ENCODE assay signal across 1 cellular context in genomic region chr13:113022391-113023216, GRCh38.
TF ChIP-seq lines count a peak whose summit lies in the region.

No MANE protein-coding gene starts in this region.

TF ChIP-seq in HepG2, 621 proteins besides CTCF, POLR2A, EP300 and RAD21 (continued from another document and continues in another):
- TF ChIP-seq ZNF580 (CRISPR knock-in tag; IDR thresholded peaks at IDR 0.05; ENCODE audit: borderline replicate concordance, low read depth) (peak; percentile 50; the same call in 1 of the 2 replicates), HDAC1 (CRISPR knock-in tag; IDR thresholded peaks at IDR 0.05) (peak; percentile 83), THYN1 (CRISPR knock-in tag; IDR thresholded peaks at IDR 0.05; ENCODE audit: borderline replicate concordance, low read depth) (no peak), ONECUT2 (CRISPR knock-in tag; IDR thresholded peaks at IDR 0.05) (peak; percentile 51; the same call in 1 of the 2 replicates), ZNF124 (CRISPR knock-in tag; IDR thresholded peaks at IDR 0.05) (peak; percentile 74; the same call in 1 of the 2 replicates), PRDM10 (CRISPR knock-in tag; IDR thresholded peaks at IDR 0.05; ENCODE audit: low read depth) (0 out of 2 replicates have a peak, but pooled peaks have one; percentile 38), ZNF543 (CRISPR knock-in tag; IDR thresholded peaks at IDR 0.05) (no peak), TOE1 (CRISPR knock-in tag; IDR thresholded peaks at IDR 0.05) (no peak), HMGXB3 (CRISPR knock-in tag; IDR thresholded peaks at IDR 0.05; ENCODE audit: borderline replicate concordance) (0 out of 2 replicates have a peak, but pooled peaks have one; percentile 14), ARID4A (CRISPR knock-in tag; IDR thresholded peaks at IDR 0.05; ENCODE audit: borderline replicate concordance) (peak; percentile 55; the same call in 1 of the 2 replicates), GTF3A (CRISPR knock-in tag; conservative IDR thresholded peaks at IDR 0.05) (no peak), RBFOX2 (IDR thresholded peaks at IDR 0.05; ENCODE audit: low read depth, low read length) (no peak; the same call in 1 of the 2 replicates), ZNF878 (CRISPR knock-in tag; IDR thresholded peaks at IDR 0.05) (peak; percentile 68; the same call in 1 of the 2 replicates), ARID2 (CRISPR knock-in tag; IDR thresholded peaks at IDR 0.05; ENCODE audit: borderline replicate concordance) (no peak), STAT5B (CRISPR knock-in tag; IDR thresholded peaks at IDR 0.05) (no peak), ZNF160 (CRISPR knock-in tag; IDR thresholded peaks at IDR 0.05) (no peak), SNAI1 (CRISPR knock-in tag; IDR thresholded peaks at IDR 0.05; ENCODE audit: borderline replicate concordance) (no peak; the same call in 1 of the 2 replicates), ZNF138 (CRISPR knock-in tag; IDR thresholded peaks at IDR 0.05; ENCODE audit: low read depth) (no peak), CHD4 (IDR thresholded peaks at IDR 0.05; ENCODE audit: borderline replicate concordance, low read length) (peak; percentile 87; the same call in 1 of the 2 replicates), ZSCAN9 (CRISPR knock-in tag; IDR thresholded peaks at IDR 0.05; ENCODE audit: borderline replicate concordance) (peak; percentile 83; the same call in 1 of the 2 replicates), MLX (CRISPR knock-in tag; IDR thresholded peaks at IDR 0.05) (peak; percentile 88), MYC (CRISPR knock-in tag; IDR thresholded peaks at IDR 0.05; ENCODE audit: borderline replicate concordance) (peak; percentile 59), ZNF276 (CRISPR knock-in tag; IDR thresholded peaks at IDR 0.05; ENCODE audit: low read depth) (no peak), ZNF839 (CRISPR knock-in tag; IDR thresholded peaks at IDR 0.05; ENCODE audit: borderline replicate concordance) (no peak), GATAD1 (CRISPR knock-in tag; IDR thresholded peaks at IDR 0.05) (no peak; the same call in 1 of the 2 replicates), ZNF274 (CRISPR knock-in tag; IDR thresholded peaks at IDR 0.05) (no peak; the same call in 1 of the 2 replicates), KLF11 (CRISPR knock-in tag; IDR thresholded peaks at IDR 0.05) (peak; percentile 80; the same call in 1 of the 2 replicates), ZBTB39 (CRISPR knock-in tag; IDR thresholded peaks at IDR 0.05) (peak; percentile 81; the same call in 1 of the 2 replicates), PLSCR1 (CRISPR knock-in tag; IDR thresholded peaks at IDR 0.05; ENCODE audit: borderline replicate concordance) (no peak), TAF1 (CRISPR knock-in tag; IDR thresholded peaks at IDR 0.05) (no peak), ATF2 (CRISPR knock-in tag; IDR thresholded peaks at IDR 0.05) (peak; percentile 83), MBD4 (IDR thresholded peaks at IDR 0.05; ENCODE audit: borderline replicate concordance, low read length) (no peak), CBX5 (CRISPR knock-in tag; IDR thresholded peaks at IDR 0.05; ENCODE audit: borderline replicate concordance) (no peak), IRX3 (CRISPR knock-in tag; IDR thresholded peaks at IDR 0.05; ENCODE audit: borderline replicate concordance, low read depth) (0 out of 2 replicates have a peak, but pooled peaks have one; percentile 5), MEIS1 (CRISPR knock-in tag; IDR thresholded peaks at IDR 0.05; ENCODE audit: borderline replicate concordance) (peak; percentile 85; the same call in 1 of the 2 replicates), KDM3A (CRISPR knock-in tag; IDR thresholded peaks at IDR 0.05; ENCODE audit: low read depth) (peak; percentile 47; the same call in 1 of the 2 replicates), ADNP (CRISPR knock-in tag; IDR thresholded peaks at IDR 0.05) (no peak), ZNF570 (CRISPR knock-in tag; IDR thresholded peaks at IDR 0.05; ENCODE audit: borderline replicate concordance) (no peak), SP4 (CRISPR knock-in tag; IDR thresholded peaks at IDR 0.05) (no peak)
